8 cellular contexts compared by ENCODE assay signal in genomic region chr10:104231784-104232612, GRCh38. TPM values are rescaled to one million over a fixed set of nuclear protein-coding genes. Genes with fewer than 3 reads are reported as not detected.
DNase-seq lines count a peak whose midpoint lies in the region; ATAC-seq and TF ChIP-seq lines count a peak whose summit lies in the region.

A gene with protein sequence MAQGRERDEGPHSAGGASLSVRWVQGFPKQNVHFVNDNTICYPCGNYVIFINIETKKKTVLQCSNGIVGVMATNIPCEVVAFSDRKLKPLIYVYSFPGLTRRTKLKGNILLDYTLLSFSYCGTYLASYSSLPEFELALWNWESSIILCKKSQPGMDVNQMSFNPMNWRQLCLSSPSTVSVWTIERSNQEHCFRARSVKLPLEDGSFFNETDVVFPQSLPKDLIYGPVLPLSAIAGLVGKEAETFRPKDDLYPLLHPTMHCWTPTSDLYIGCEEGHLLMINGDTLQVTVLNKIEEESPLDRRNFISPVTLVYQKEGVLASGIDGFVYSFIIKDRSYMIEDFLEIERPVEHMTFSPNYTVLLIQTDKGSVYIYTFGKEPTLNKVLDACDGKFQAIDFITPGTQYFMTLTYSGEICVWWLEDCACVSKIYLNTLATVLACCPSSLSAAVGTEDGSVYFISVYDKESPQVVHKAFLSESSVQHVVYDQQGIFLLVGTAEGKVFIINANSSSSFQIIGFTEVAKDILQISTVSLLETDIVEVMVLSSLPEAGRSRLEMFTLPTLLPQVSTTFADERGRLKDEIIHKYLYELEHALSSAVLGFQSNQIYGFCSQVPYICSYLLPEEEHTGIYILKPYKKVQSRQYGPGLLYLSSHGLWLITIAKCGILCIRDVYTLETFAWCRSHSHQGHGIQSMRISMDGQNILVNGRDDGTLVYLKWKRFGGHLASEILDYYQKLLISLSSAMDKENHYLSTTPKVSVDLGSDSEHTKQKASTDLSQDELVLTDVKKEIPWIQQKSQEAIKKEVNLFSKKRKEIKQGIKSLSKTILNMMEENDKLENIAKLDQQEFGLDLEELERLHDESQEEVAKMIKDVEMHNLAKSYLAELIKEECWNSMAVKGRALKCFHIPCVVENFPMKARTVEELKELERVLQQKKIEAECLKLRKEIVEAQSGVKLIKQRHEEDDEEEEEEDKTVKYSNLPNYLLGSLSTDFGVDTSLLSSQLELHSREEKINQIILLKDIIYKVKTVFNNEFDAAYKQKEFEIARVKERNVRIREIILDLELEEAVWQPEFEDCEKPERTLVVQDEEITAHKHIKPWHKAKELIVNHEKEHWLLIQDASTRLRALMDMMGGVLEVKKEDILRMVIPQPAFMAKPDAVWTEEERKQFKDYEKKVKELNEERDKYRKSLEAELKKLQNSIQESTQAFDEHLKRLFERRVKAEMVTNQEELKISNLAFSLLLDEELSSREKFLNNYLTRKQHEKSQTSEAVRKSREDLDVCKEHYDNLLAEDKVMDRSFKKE (N-terminal part only) (minus strand): TSS chr10:104232364. CDS start chr10:104232246, 118 bp downstream.

- H3K4me3 ChIP-seq in BE2C (ENCODE audit: low read depth, low read length) (peak within 1 kb of the TSS; percentile 66), left lung (peak within 1 kb of the TSS; percentile 71 to 88)

- H3K4me1 Mint-ChIP-seq in activated CD4-positive, alpha-beta memory T cell treated with anti-CD3 and anti-CD28 coated beads for 36 hours (ENCODE audit: low read depth): peaks cover 11% of the 10 kb centered on the region

- H3K4me1 ChIP-seq in BE2C (no peaks in the 10 kb centered on the region), left lung (peaks cover 0 to 12% of the 10 kb centered on the region in 2 donors)

- H3K36me3 ChIP-seq in BE2C: no peaks in the 10 kb centered on the region
- H3K36me3 ChIP-seq in left lung: no peaks in the 10 kb centered on the region

- peaks cover 4% of the 10 kb centered on the region for H3K36me3 Mint-ChIP-seq in activated CD4-positive, alpha-beta memory T cell treated with anti-CD3 and anti-CD28 coated beads for 36 hours

- peaks cover 18% of the 10 kb centered on the region for H3K9me3 Mint-ChIP-seq in activated CD4-positive, alpha-beta memory T cell treated with anti-CD3 and anti-CD28 coated beads for 36 hours

- peak; percentile 100 for ATAC-seq in GM19372 (IDR thresholded peaks at IDR 0.05; ENCODE audit: low read depth, unreplicated experiment)
- peak; percentile 100 for ATAC-seq in HG03520 (IDR thresholded peaks at IDR 0.05; ENCODE audit: unreplicated experiment)
- ATAC-seq in left lung: peak; percentile 100

- TF ChIP-seq CTCF in BE2C (IDR thresholded peaks at IDR 0.05; ENCODE audit: low read depth, low read length): no peak
- peak in 1 of 2 donors; percentile 16 for TF ChIP-seq CTCF in left lung (IDR thresholded peaks at IDR 0.05)

- DNase-seq in BE2C: peak; percentile 97
- DNase-seq in NCI-H748 (lab: John Stamatoyannopoulos, UW; ENCODE audit: unreplicated experiment): peak; percentile 96
- DNase-seq in activated CD4-positive, alpha-beta memory T cell treated with anti-CD3 and anti-CD28 coated beads for 36 hours: peak; percentile 99
- peak; percentile 90 to 96 for DNase-seq in dermis microvascular lymphatic vessel endothelial cell (ENCODE audit: low read depth in 2 of 2)
- peak; percentile 98 to 99 for DNase-seq in left lung
- DNase-seq in stimulated activated CD4-positive, alpha-beta T cell treated with anti-CD3 and anti-CD28 coated beads, Interleukin-2, amount 100 ng/mL, for 24 hours: peak; percentile 99 to 100

- intact Hi-C loops in activated CD4-positive, alpha-beta memory T cell treated with anti-CD3 and anti-CD28 coated beads for 36 hours (cut with micrococcal nuclease): loop anchor here (1.0 to 2.0 kb wide), 2 partner anchors 23 to 36 kb away; partner anchors contain the start of gene GSTO1
- intact Hi-C loops in left lung (cut with DNase I): no loop called here

- H3K27me3 ChIP-seq in BE2C: peaks cover 7% of the 10 kb centered on the region; the same call in 1 of the 2 replicates
- peaks cover 0 to 15% of the 10 kb centered on the region in 2 donors for H3K27me3 ChIP-seq in left lung

- POLR2A ChIA-PET in activated CD4-positive, alpha-beta memory T cell treated with anti-CD3 and anti-CD28 coated beads for 36 hours (lab: Charles Lee): interaction anchor here (1.0 to 1.4 kb wide), 3 partner anchors 10 to 43 kb away, joined by 3 to 4 read pairs (median 3); partner anchors contain the start of gene GSTO1

- H3K27ac Mint-ChIP-seq in activated CD4-positive, alpha-beta memory T cell treated with anti-CD3 and anti-CD28 coated beads for 36 hours: peak within 1 kb of the TSS; percentile 4

- no peaks in the 10 kb centered on the region for H3K9me3 ChIP-seq in BE2C
- H3K9me3 ChIP-seq in left lung: peaks cover 0 to 12% of the 10 kb centered on the region in 2 donors

- H3K4me3 Mint-ChIP-seq in activated CD4-positive, alpha-beta memory T cell treated with anti-CD3 and anti-CD28 coated beads for 36 hours: peak within 1 kb of the TSS; percentile 80

- H3K27ac ChIP-seq in left lung: peak within 1 kb of the TSS in 1 of 2 donors; percentile 79

- H3K27me3 Mint-ChIP-seq in activated CD4-positive, alpha-beta memory T cell treated with anti-CD3 and anti-CD28 coated beads for 36 hours: peaks cover 11% of the 10 kb centered on the region

- CTCF ChIA-PET in activated CD4-positive, alpha-beta memory T cell treated with anti-CD3 and anti-CD28 coated beads for 36 hours (lab: Charles Lee): interaction anchor here (0.7 to 1.2 kb wide), 4 partner anchors 42 to 519 kb away, joined by 3 to 4 read pairs (median 4); no protein-coding TSS in a partner anchor

RNA-seq across cellular contexts. Expression of the gene that starts here (rescaled TPM):
- polyA plus RNA-seq in BE2C (2012; ENCODE audit: insufficient read depth, insufficient read length, low read depth): not detected
- under 1 TPM; 0.19 to 0.22 TPM for total RNA-seq in activated CD4-positive, alpha-beta memory T cell treated with anti-CD3 and anti-CD28 coated beads for 36 hours
- under 0.01 TPM in 2 replicates for total RNA-seq in dermis microvascular lymphatic vessel endothelial cell
- total RNA-seq in left lung: 1 to 10 TPM in 1 of 2 donors, under 1 TPM in 1; 0.70 to 7.4 TPM

Comparison
In these comparisons a context has a peak if more than half of its experiments do, and no peak if none do; other contexts are left out.
1. Peak in DNase-seq in activated CD4-positive, alpha-beta memory T cell treated with anti-CD3 and anti-CD28 coated beads for 36 hours; RNA of the gene not detected or under 1 TPM.
2. Peak in DNase-seq in dermis microvascular lymphatic vessel endothelial cell; RNA of the gene not detected or under 1 TPM.